In genomic region chr3:56904526-56905245, GRCh38 we compare ENCODE assay signal across 2 cellular contexts.
TF ChIP-seq lines count a peak whose summit lies in the region.

No MANE protein-coding gene starts in this region.

TF ChIP-seq in HepG2, 621 proteins besides CTCF, POLR2A, EP300 and RAD21:
- TF ChIP-seq ZNF512B (CRISPR knock-in tag; IDR thresholded peaks at IDR 0.05; ENCODE audit: borderline replicate concordance) (no peak), TBP (CRISPR knock-in tag; IDR thresholded peaks at IDR 0.05) (no peak), ARNTL (CRISPR knock-in tag; IDR thresholded peaks at IDR 0.05) (no peak), TP53 (CRISPR knock-in tag; conservative IDR thresholded peaks at IDR 0.05) (no peak), HNF4G (IDR thresholded peaks at IDR 0.05; ENCODE audit: borderline replicate concordance, low read depth, low read length) (0 out of 2 replicates have a peak, but pooled peaks have one; percentile 8), HNF4G (CRISPR knock-in tag; IDR thresholded peaks at IDR 0.05; ENCODE audit: borderline replicate concordance, low read depth) (no peak)

TF ChIP-seq in SK-N-SH treated with all-trans-retinoic acid at 6 μM for 48 hours, 23 proteins besides CTCF, POLR2A, EP300 and RAD21 (continued from another document):
- TF ChIP-seq PATZ1 (CRISPR knock-in tag; IDR thresholded peaks at IDR 0.05; ENCODE audit: borderline replicate concordance) (no peak), TSHZ2 (CRISPR knock-in tag; IDR thresholded peaks at IDR 0.05) (no peak)
